Comparison of ENCODE assay signal across 8 cellular contexts in genomic region chr9:120868676-120869359, GRCh38. TPM values are rescaled to one million over a fixed set of nuclear protein-coding genes. Genes with fewer than 3 reads are reported as not detected.
DNase-seq lines count a peak whose midpoint lies in the region; ATAC-seq, FAIRE-seq and TF ChIP-seq lines count a peak whose summit lies in the region.

No MANE protein-coding gene starts in this region.

- CTCF ChIA-PET in HEK293T (lab: Yijun Ruan, JAX): interaction anchor here (0.6 to 1.2 kb wide), 2 partner anchors 11 to 68 kb away, joined by 3 to 6 read pairs; no protein-coding TSS in a partner anchor

- peak overlapping the region; percentile 79 for H3K4me3 Mint-ChIP-seq in central memory CD8-positive, alpha-beta T cell

- peak overlapping the region; percentile 57 for H3K4me3 ChIP-seq in GM12864 (ENCODE audit: low read depth, low read length)
- H3K4me3 ChIP-seq in NB4 (ENCODE audit: low read depth, low read length): no peak overlapping the region
- peak overlapping the region; percentile 54 to 66 for H3K4me3 ChIP-seq in kidney (ENCODE audit: low read length in 2 of 2)

- no peaks in the 10 kb centered on the region for H3K36me3 ChIP-seq in kidney (ENCODE audit: control insufficient read depth in 1 of 2, insufficient read depth in 2 of 2, low read length in 2 of 2)

- intact Hi-C loops in kidney (cut with DNase I): no loop called here

- H3K4me1 ChIP-seq in kidney (ENCODE audit: control insufficient read depth in 1 of 2, insufficient read depth in 1 of 2, low read depth in 1 of 2, low read length in 2 of 2): peaks cover 3 to 4% of the 10 kb centered on the region in 2 donors

- H3K9me3 ChIP-seq in kidney (ENCODE audit: control insufficient read depth in 1 of 2, low read length in 2 of 2): no peaks in the 10 kb centered on the region

- TF ChIP-seq CTCF in GM12864 (IDR thresholded peaks at IDR 0.05; ENCODE audit: low read depth, low read length, missing control alignments) (peak; percentile 60), NB4 (IDR thresholded peaks at IDR 0.05; ENCODE audit: low read depth, low read length) (peak; percentile 16), kidney (IDR thresholded peaks at IDR 0.05; ENCODE audit: borderline replicate concordance, extremely low read depth, insufficient read depth) (peak; percentile 27)

- POLR2A ChIA-PET in HEK293T (lab: Yijun Ruan, JAX): interaction anchor here (1.1 to 3.4 kb wide), 2 partner anchors 57 to 75 kb away, joined by 3 to 15 read pairs; partner anchors contain the start of gene FBXW2

- H3K36me3 Mint-ChIP-seq in central memory CD8-positive, alpha-beta T cell (ENCODE audit: insufficient read depth): peaks cover 33% of the 10 kb centered on the region

- H3K9me3 Mint-ChIP-seq in central memory CD8-positive, alpha-beta T cell: no peaks in the 10 kb centered on the region

- H3K9ac ChIP-seq in kidney (ENCODE audit: low read length in 2 of 2): peak overlapping the region; percentile 41 to 59

- peak; percentile 92 for DNase-seq in GM12864 (ENCODE audit: low read depth)
- peak; percentile 96 for DNase-seq in HEK293T (ENCODE audit: extremely low spot score)
- DNase-seq in NB4 (ENCODE audit: low read depth): peak; percentile 98
- DNase-seq in activated CD4-positive, CD25-positive, alpha-beta regulatory T cell treated with anti-CD3 and anti-CD28 coated beads, Interleukin-2, amount 50 U/mL, for 16 hours (ENCODE audit: low read depth, low spot score): peak; percentile 94
- peak; percentile 89 to 91 for DNase-seq in central memory CD8-positive, alpha-beta T cell (ENCODE audit: low spot score in 2 of 2)
- DNase-seq in kidney: peak; percentile 99
- DNase-seq in stimulated activated CD4-positive, alpha-beta T cell treated with anti-CD3 and anti-CD28 coated beads, Interleukin-15, amount 100 ng/mL, for 1 hour (ENCODE audit: low read depth in 1 of 2, low spot score in 1 of 2): peak; percentile 96 to 98
- DNase-seq in DMS79 (lab: John Stamatoyannopoulos, UW): no peak

- peak overlapping the region; percentile 90 for H3K27ac Mint-ChIP-seq in central memory CD8-positive, alpha-beta T cell (ENCODE audit: low read depth)

- FAIRE-seq in kidney (lab: Jason Lieb, UNC): no peak

- peak; percentile 82 for ATAC-seq in central memory CD8-positive, alpha-beta T cell (replicated peaks; ENCODE audit: extremely low read depth, poor library complexity, severe bottlenecking)

- no peaks in the 10 kb centered on the region for H3K27me3 Mint-ChIP-seq in central memory CD8-positive, alpha-beta T cell

- H3K27ac ChIP-seq in kidney (ENCODE audit: low read depth in 2 of 2, low read length in 2 of 2): peak overlapping the region; percentile 82 to 86

- no peak for TF ChIP-seq POLR2A in NB4 (IDR thresholded peaks at IDR 0.05; ENCODE audit: extremely low read depth, insufficient read length)

- peaks cover 20% of the 10 kb centered on the region for H3K4me1 Mint-ChIP-seq in central memory CD8-positive, alpha-beta T cell

TF ChIP-seq in HEK293T, 16 proteins besides CTCF, POLR2A, EP300 and RAD21:
- TF ChIP-seq FOXM1 (IDR thresholded peaks at IDR 0.05; ENCODE audit: borderline replicate concordance) (0 out of 2 replicates have a peak, but pooled peaks have one; percentile 41), BHLHE40 (IDR thresholded peaks at IDR 0.05; ENCODE audit: borderline replicate concordance) (no peak), L3MBTL2 (conservative IDR thresholded peaks at IDR 0.05) (peak; percentile 77), SP1 (IDR thresholded peaks at IDR 0.05) (0 out of 2 replicates have a peak, but pooled peaks have one; percentile 29)
TF ChIP-seq in HEK293T: peak in this region for 3.

RNA-seq across cellular contexts. Expression of gene PHF19, which starts 8.2 kb away (rescaled TPM):
- 17.4 TPM for total RNA-seq in kidney
- polyA plus RNA-seq in kidney (ENCODE audit: insufficient read depth, low read depth, low replicate concordance): 6.9 TPM

RNA-seq across cellular contexts. Expression of gene PSMD5, which starts 26.1 kb away (rescaled TPM):
- 38.3 TPM for total RNA-seq in kidney
- 17.1 TPM for polyA plus RNA-seq in kidney (ENCODE audit: insufficient read depth, low read depth, low replicate concordance)

RNA-seq across cellular contexts. Expression of gene TRAF1, which starts 57.8 kb away (rescaled TPM):
- 10.9 TPM for total RNA-seq in kidney
- 3.1 TPM for polyA plus RNA-seq in kidney (ENCODE audit: insufficient read depth, low read depth, low replicate concordance)
